ENCODE assay signal across 29 cellular contexts in the genomic region with DNA sequence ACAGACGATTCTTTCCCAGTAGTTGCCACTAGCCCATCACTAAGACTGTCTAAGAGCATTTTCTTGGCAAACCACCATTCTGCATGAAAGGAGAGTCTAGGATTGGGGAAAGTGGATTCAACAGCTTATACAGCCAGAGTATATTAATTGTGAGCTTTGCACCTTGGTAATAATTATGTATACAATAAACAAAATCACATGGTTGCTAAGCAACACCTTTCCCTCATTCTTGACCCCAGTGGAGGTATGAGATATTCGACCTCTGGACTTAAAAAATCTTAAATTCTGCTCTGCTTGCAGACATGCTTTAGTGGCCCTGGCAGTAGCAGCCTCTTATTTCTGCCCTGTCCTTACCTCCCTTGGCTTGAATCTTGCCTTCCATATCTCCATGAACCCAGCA.
"Had no signal": no experiment of that assay in that cellular context is flagged by ENCODE, and none has a peak within 500 bp of the region (broad histone marks: within the 10 kb centered on the region; RNA-seq: fewer than 3 reads in every experiment).

No MANE protein-coding gene starts in this region.

- H3K4me3 Mint-ChIP-seq: naive thymus-derived CD4-positive, alpha-beta T cell; natural killer cell; nephron; neural progenitor cell; stimulated activated effector memory CD8-positive, alpha-beta T cell treated with anti-CD3 and anti-CD28 coated beads, Interleukin-12 subunit alpha, Interleukin-12 subunit beta, amount 100 ng/mL, for 72 hours; stimulated activated naive CD8-positive, alpha-beta T cell treated with anti-CD3 and anti-CD28 coated beads, Interleukin-15, Interleukin-2, amounts not matched to agents 100 ng/mL and 50 ng/mL, for 24 hours had no signal

- H3K27me3 Mint-ChIP-seq: progenitor cell of endocrine pancreas had no signal

- H3K36me3 ChIP-seq: neutrophil, ovary, right lobe of liver, spleen, thyroid gland, vagina had no signal

- H3K36me3 Mint-ChIP-seq: stimulated activated effector memory CD8-positive, alpha-beta T cell treated with anti-CD3 and anti-CD28 coated beads, Interleukin-12 subunit alpha, Interleukin-12 subunit beta, amount 100 ng/mL, for 72 hours had no signal

- H3K9ac ChIP-seq: neural progenitor cell, parathyroid adenoma had no signal

- H3K27ac ChIP-seq: neural progenitor cell, neutrophil, ovary, parathyroid adenoma, psoas muscle, right lobe of liver, sigmoid colon, spleen, stomach, thoracic aorta, thyroid gland, tibial nerve, upper lobe of left lung, vagina had no signal

- DNase-seq: naive thymus-derived CD4-positive, alpha-beta T cell; natural killer cell; nucleus accumbens; ovary; posterior cingulate gyrus; psoas muscle; right cardiac atrium; right lobe of liver; sigmoid colon; spleen; stimulated activated CD4-positive, alpha-beta T cell treated with anti-CD3 and anti-CD28 coated beads, Interleukin-12 subunit alpha, Interleukin-12 subunit beta, amount 100 ng/mL, for 4 hours; stimulated activated CD4-positive, alpha-beta T cell treated with anti-CD3 and anti-CD28 coated beads, Interleukin-1b, Interleukin-23, amount 100 ng/mL, for 48 hours; stimulated activated CD4-positive, alpha-beta T cell treated with anti-CD3 and anti-CD28 coated beads, Interleukin-4, amount 100 ng/mL, for 24 hours; stimulated activated naive CD4-positive, alpha-beta T cell; stomach; thyroid gland; trophoblast cell; upper lobe of left lung had no signal

- H3K4me1 ChIP-seq: neural progenitor cell, parathyroid adenoma, right lobe of liver, sigmoid colon, spleen, thyroid gland, tibial nerve, upper lobe of left lung, vagina had no signal

- H3K9me3 ChIP-seq: neutrophil, ovary, psoas muscle, right lobe of liver, sigmoid colon, stomach, thoracic aorta, thyroid gland, upper lobe of left lung, vagina had no signal

- H3K27ac Mint-ChIP-seq: naive thymus-derived CD4-positive, alpha-beta T cell; natural killer cell; nephron; neural progenitor cell; progenitor cell of endocrine pancreas; stimulated activated effector memory CD8-positive, alpha-beta T cell treated with anti-CD3 and anti-CD28 coated beads, Interleukin-12 subunit alpha, Interleukin-12 subunit beta, amount 100 ng/mL, for 72 hours; stimulated activated naive CD8-positive, alpha-beta T cell treated with anti-CD3 and anti-CD28 coated beads, Interleukin-15, Interleukin-2, amounts not matched to agents 100 ng/mL and 50 ng/mL, for 24 hours had no signal

- H3K27me3 ChIP-seq: neural progenitor cell, ovary, right lobe of liver, sigmoid colon, spleen, stomach, thyroid gland, tibial nerve, upper lobe of left lung, vagina had no signal

- H3K4me3 ChIP-seq: neural progenitor cell, ovary, psoas muscle, right lobe of liver, sigmoid colon, smooth muscle cell, spleen, stomach, thoracic aorta, thyroid gland, tibial nerve, upper lobe of left lung, vagina had no signal

- H3K4me1 Mint-ChIP-seq: naive thymus-derived CD4-positive, alpha-beta T cell; natural killer cell; nephron; stimulated activated effector memory CD8-positive, alpha-beta T cell treated with anti-CD3 and anti-CD28 coated beads, Interleukin-12 subunit alpha, Interleukin-12 subunit beta, amount 100 ng/mL, for 72 hours had no signal

- H3K9me3 Mint-ChIP-seq: natural killer cell; stimulated activated effector memory CD8-positive, alpha-beta T cell treated with anti-CD3 and anti-CD28 coated beads, Interleukin-12 subunit alpha, Interleukin-12 subunit beta, amount 100 ng/mL, for 72 hours had no signal

- ATAC-seq: naive thymus-derived CD4-positive, alpha-beta T cell; natural killer cell; psoas muscle; right cardiac atrium; right lobe of liver; stimulated activated effector memory CD8-positive, alpha-beta T cell treated with anti-CD3 and anti-CD28 coated beads, Interleukin-12 subunit alpha, Interleukin-12 subunit beta, amount 100 ng/mL, for 72 hours had no signal
